Comparison of ENCODE assay signal across 33 cellular contexts in genomic region chr18:38284992-38285391, GRCh38.
"Had no signal": no experiment of that assay in that cellular context is flagged by ENCODE, and none has a peak within 500 bp of the region (broad histone marks: within the 10 kb centered on the region; RNA-seq: fewer than 3 reads in every experiment).

No MANE protein-coding gene starts in this region.

- H3K27me3 Mint-ChIP-seq: activated B cell treated with CpG ODN at 0.5 μM for 24 hours; activated CD4-positive, alpha-beta memory T cell treated with anti-CD3 and anti-CD28 coated beads for 36 hours; activated CD4-positive, alpha-beta T cell treated with anti-CD3 and anti-CD28 coated beads, Interleukin-2, amount 10 ng/mL, durations not matched to agents 24 days and 14 days; activated CD8-positive, alpha-beta T cell treated with anti-CD3 and anti-CD28 coated beads for 36 hours; activated naive CD8-positive, alpha-beta T cell treated with anti-CD3 and anti-CD28 coated beads for 36 hours; activated T-helper 17 cell treated with anti-CD3 and anti-CD28 coated beads, Interleukin-2, amount 50 U/mL, for 72 hours had no signal

- H3K4me3 Mint-ChIP-seq: activated B cell treated with CpG ODN at 0.5 μM for 24 hours; activated CD4-positive, alpha-beta memory T cell treated with anti-CD3 and anti-CD28 coated beads for 36 hours; activated CD4-positive, alpha-beta T cell treated with anti-CD3 and anti-CD28 coated beads, Interleukin-2, amount 10 ng/mL, durations not matched to agents 24 days and 14 days; activated CD8-positive, alpha-beta T cell treated with anti-CD3 and anti-CD28 coated beads for 36 hours; activated naive CD4-positive, alpha-beta T cell treated with anti-CD3 and anti-CD28 coated beads for 36 hours; activated naive CD8-positive, alpha-beta T cell treated with anti-CD3 and anti-CD28 coated beads for 36 hours; activated T-cell treated with anti-CD3 and anti-CD28 coated beads, Interleukin-2, amount 50 U/mL, for 4 hours; activated T-cell treated with anti-CD3 and anti-CD28 coated beads, Interleukin-2, amount 50 U/mL, for 72 hours; activated T-helper 1 cell treated with anti-CD3 and anti-CD28 coated beads, Interleukin-12 subunit alpha, Interleukin-12 subunit beta, Interleukin-2, Interleukin-4 antibody, amounts not matched to agents 30 ng/mL and 10 ng/mL and 1 ng/mL, durations not matched to agents 14 hours and 24 hours and 36 hours; activated T-helper 17 cell treated with anti-CD3 and anti-CD28 coated beads, Interleukin-2, amount 50 U/mL, for 72 hours; T-helper 2 cell treated with Interferon-gamma antibody and Interleukin-4, amounts not matched to agents 5 μg/mL and 100 μg/mL, for 36 hours had no signal

- H3K4me1 Mint-ChIP-seq: activated B cell treated with CpG ODN at 0.5 μM for 24 hours; activated CD4-positive, alpha-beta T cell treated with anti-CD3 and anti-CD28 coated beads, Interleukin-2, amount 10 ng/mL, durations not matched to agents 24 days and 14 days; activated naive CD8-positive, alpha-beta T cell treated with anti-CD3 and anti-CD28 coated beads for 36 hours; activated T-helper 17 cell treated with anti-CD3 and anti-CD28 coated beads, Interleukin-2, amount 50 U/mL, for 72 hours had no signal

- H3K9me3 Mint-ChIP-seq: activated CD4-positive, alpha-beta T cell treated with anti-CD3 and anti-CD28 coated beads, Interleukin-2, amount 10 ng/mL, durations not matched to agents 24 days and 14 days had no signal

- H3K4me1 ChIP-seq: adrenal gland, body of pancreas, breast epithelium had no signal

- H3K27me3 ChIP-seq: adrenal gland, body of pancreas, brain microvascular endothelial cell, breast epithelium had no signal

- H3K4me3 ChIP-seq: adrenal gland, body of pancreas, breast epithelium had no signal

- DNase-seq: activated B cell treated with CpG ODN at 0.5 μM for 24 hours; activated CD4-positive, alpha-beta memory T cell treated with anti-CD3 and anti-CD28 coated beads for 36 hours; activated CD4-positive, alpha-beta T cell treated with anti-CD3 and anti-CD28 coated beads for 4 hours; activated CD4-positive, alpha-beta T cell treated with anti-CD3 and anti-CD28 coated beads, Interleukin-2, amount 10 ng/mL, durations not matched to agents 24 days and 14 days; activated CD4-positive, alpha-beta T cell treated with anti-CD3 and anti-CD28 coated beads, Interleukin-2, amount 50 U/mL, for 1 hour; activated CD4-positive, alpha-beta T cell treated with anti-CD3 and anti-CD28 coated beads, Interleukin-2, amount 50 U/mL, for 4 hours; activated CD4-positive, CD25-positive, alpha-beta regulatory T cell treated with anti-CD3 and anti-CD28 coated beads, Interleukin-2, amount 50 U/mL, for 72 hours; activated CD8-positive, alpha-beta memory T cell treated with anti-CD3 and anti-CD28 coated beads, Interleukin-2, amount 50 U/mL, for 4 hours; activated CD8-positive, alpha-beta T cell treated with anti-CD3 and anti-CD28 coated beads for 36 hours; activated effector memory CD4-positive, alpha-beta T cell treated with anti-CD3 and anti-CD28 coated beads, Interleukin-2, amount 50 U/mL, for 16 hours; activated gamma-delta T cell treated with Interleukin-2 at 50 U/mL for 16 hours; activated naive CD4-positive, alpha-beta T cell; activated naive CD4-positive, alpha-beta T cell treated with anti-CD3 and anti-CD28 coated beads for 36 hours; activated naive CD4-positive, alpha-beta T cell treated with anti-CD3 and anti-CD28 coated beads, Interleukin-2, amount 50 U/mL, for 16 hours; activated naive CD8-positive, alpha-beta T cell treated with anti-CD3 and anti-CD28 coated beads for 36 hours; activated T-cell treated with anti-CD3 and anti-CD28 coated beads for 4 hours; activated T-cell treated with anti-CD3 and anti-CD28 coated beads, Interleukin-2, amount 50 U/mL, for 1 hour; activated T-cell treated with anti-CD3 and anti-CD28 coated beads, Interleukin-2, amount 50 U/mL, for 4 hours; activated T-cell treated with anti-CD3 and anti-CD28 coated beads, Interleukin-2, amount 50 U/mL, for 72 hours; adrenal gland; amniotic stem cell; aorta; body of pancreas; brain microvascular endothelial cell; central memory CD4-positive, alpha-beta T cell; T-helper 2 cell; T-helper 9 cell had no signal

- H3K36me3 Mint-ChIP-seq: activated CD4-positive, alpha-beta memory T cell treated with anti-CD3 and anti-CD28 coated beads for 36 hours; activated naive CD4-positive, alpha-beta T cell treated with anti-CD3 and anti-CD28 coated beads, Interleukin-2, amount 50 U/mL, for 72 hours; activated naive CD8-positive, alpha-beta T cell treated with anti-CD3 and anti-CD28 coated beads for 36 hours had no signal

- H3K27ac ChIP-seq: adrenal gland, body of pancreas, brain microvascular endothelial cell, breast epithelium, VCaP had no signal

- H3K9me3 ChIP-seq: adrenal gland, body of pancreas, breast epithelium had no signal

- ATAC-seq: activated CD8-positive, alpha-beta T cell treated with anti-CD3 and anti-CD28 coated beads for 36 hours; activated naive CD4-positive, alpha-beta T cell treated with anti-CD3 and anti-CD28 coated beads, Interleukin-2, amount 50 U/mL, for 72 hours; activated T-cell treated with anti-CD3 and anti-CD28 coated beads, Interleukin-2, amount 50 U/mL, for 4 hours; activated T-cell treated with anti-CD3 and anti-CD28 coated beads, Interleukin-2, amount 50 U/mL, for 72 hours; activated T-helper 17 cell treated with anti-CD3 and anti-CD28 coated beads, Interleukin-2, amount 50 U/mL, for 72 hours; body of pancreas had no signal

- H3K36me3 ChIP-seq: adrenal gland, brain microvascular endothelial cell, breast epithelium had no signal

- H3K27ac Mint-ChIP-seq: activated B cell treated with CpG ODN at 0.5 μM for 24 hours; activated CD4-positive, alpha-beta memory T cell treated with anti-CD3 and anti-CD28 coated beads for 36 hours; activated CD4-positive, alpha-beta T cell treated with anti-CD3 and anti-CD28 coated beads, Interleukin-2, amount 10 ng/mL, durations not matched to agents 24 days and 14 days; activated CD8-positive, alpha-beta T cell treated with anti-CD3 and anti-CD28 coated beads for 36 hours; activated naive CD4-positive, alpha-beta T cell treated with anti-CD3 and anti-CD28 coated beads for 36 hours; activated naive CD4-positive, alpha-beta T cell treated with anti-CD3 and anti-CD28 coated beads, Interleukin-2, amount 50 U/mL, for 72 hours; activated naive CD8-positive, alpha-beta T cell treated with anti-CD3 and anti-CD28 coated beads for 36 hours; activated T-cell treated with anti-CD3 and anti-CD28 coated beads, Interleukin-2, amount 50 U/mL, for 72 hours; activated T-helper 1 cell treated with anti-CD3 and anti-CD28 coated beads, Interleukin-12 subunit alpha, Interleukin-12 subunit beta, Interleukin-2, Interleukin-4 antibody, amounts not matched to agents 30 ng/mL and 10 ng/mL and 1 ng/mL, durations not matched to agents 14 hours and 24 hours and 36 hours; activated T-helper 17 cell treated with anti-CD3 and anti-CD28 coated beads, Interleukin-2, amount 50 U/mL, for 72 hours; T-helper 2 cell treated with Interferon-gamma antibody and Interleukin-4, amounts not matched to agents 5 μg/mL and 100 μg/mL, for 36 hours had no signal
